In the genomic region with DNA sequence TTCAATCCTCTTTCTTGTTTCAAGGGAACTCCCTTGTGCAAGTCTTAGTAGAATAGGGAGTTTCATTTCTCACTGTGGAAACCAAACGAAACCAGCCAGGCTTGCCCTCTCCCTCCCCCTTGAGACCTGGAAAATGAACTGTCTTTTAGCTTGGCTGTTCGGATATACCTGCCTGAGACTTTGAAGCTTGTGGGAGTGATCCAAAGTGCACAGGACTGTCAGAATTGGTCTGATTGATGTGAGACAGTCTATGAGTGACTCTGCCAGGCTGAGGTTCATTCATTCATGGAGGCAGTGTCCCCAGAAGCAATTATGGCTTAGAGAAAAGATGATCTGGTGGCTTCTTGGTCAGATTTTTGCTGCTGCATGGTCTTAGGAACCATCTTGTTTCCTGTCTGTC, we compare ENCODE assay signal across 29 cellular contexts.
"Had no signal": no experiment of that assay in that cellular context is flagged by ENCODE, and none has a peak within 500 bp of the region (broad histone marks: within the 10 kb centered on the region; RNA-seq: fewer than 3 reads in every experiment).

No MANE protein-coding gene starts in this region.

- H3K4me3 ChIP-seq: left ventricle myocardium inferior, lung, mucosa of descending colon, pancreas, prostate gland, sigmoid colon, suprapubic skin, thoracic aorta, tibial artery, upper lobe of right lung had no signal

- H3K27ac ChIP-seq: left ventricle myocardium inferior, pancreas, prostate gland, sigmoid colon, spleen, suprapubic skin, thoracic aorta, tibial artery, upper lobe of right lung had no signal

- DNase-seq: hypothalamus; immature natural killer cell; kidney; left colon; left ventricle myocardium inferior; midbrain; mucosa of descending colon; naive thymus-derived CD4-positive, alpha-beta T cell; nucleus accumbens; pancreas; posterior cingulate gyrus; retina; right cardiac atrium; sigmoid colon; small intestine; spleen; stimulated activated CD4-positive, alpha-beta T cell treated with anti-CD3 and anti-CD28 coated beads, Interleukin-4, amount 100 ng/mL, for 24 hours; stimulated activated naive CD4-positive, alpha-beta T cell; tibial artery; trophoblast cell; upper lobe of right lung had no signal

- H3K4me1 ChIP-seq: pancreas, prostate gland, sigmoid colon, spleen, suprapubic skin, tibial artery, upper lobe of right lung had no signal

- FAIRE-seq: islet of Langerhans, kidney, pancreas, small intestine, urothelium cell line had no signal

- H3K9me3 ChIP-seq: left ventricle myocardium inferior, mucosa of descending colon, pancreas, prostate gland, sigmoid colon, spleen, suprapubic skin, thoracic aorta, tibial artery, upper lobe of right lung had no signal

- H3K27me3 ChIP-seq: pancreas, sigmoid colon, spleen, suprapubic skin, tibial artery, upper lobe of right lung had no signal

- H3K36me3 ChIP-seq: left ventricle myocardium inferior, pancreas, prostate gland, sigmoid colon, spleen, suprapubic skin, thoracic aorta, tibial artery, upper lobe of right lung had no signal

- ATAC-seq: left colon; mucosa of descending colon; naive thymus-derived CD4-positive, alpha-beta T cell; natural killer cell treated with Interleukin-12 subunit alpha and Interleukin-12 subunit beta and Interleukin-15 and Interleukin-18, amount 100 ng/mL, for 72 hours; pancreas; right cardiac atrium; stimulated activated effector memory CD8-positive, alpha-beta T cell treated with anti-CD3 and anti-CD28 coated beads, Interleukin-12 subunit alpha, Interleukin-12 subunit beta, amount 100 ng/mL, for 72 hours; upper lobe of right lung had no signal
